8 cellular contexts compared by ENCODE assay signal in the genomic region with DNA sequence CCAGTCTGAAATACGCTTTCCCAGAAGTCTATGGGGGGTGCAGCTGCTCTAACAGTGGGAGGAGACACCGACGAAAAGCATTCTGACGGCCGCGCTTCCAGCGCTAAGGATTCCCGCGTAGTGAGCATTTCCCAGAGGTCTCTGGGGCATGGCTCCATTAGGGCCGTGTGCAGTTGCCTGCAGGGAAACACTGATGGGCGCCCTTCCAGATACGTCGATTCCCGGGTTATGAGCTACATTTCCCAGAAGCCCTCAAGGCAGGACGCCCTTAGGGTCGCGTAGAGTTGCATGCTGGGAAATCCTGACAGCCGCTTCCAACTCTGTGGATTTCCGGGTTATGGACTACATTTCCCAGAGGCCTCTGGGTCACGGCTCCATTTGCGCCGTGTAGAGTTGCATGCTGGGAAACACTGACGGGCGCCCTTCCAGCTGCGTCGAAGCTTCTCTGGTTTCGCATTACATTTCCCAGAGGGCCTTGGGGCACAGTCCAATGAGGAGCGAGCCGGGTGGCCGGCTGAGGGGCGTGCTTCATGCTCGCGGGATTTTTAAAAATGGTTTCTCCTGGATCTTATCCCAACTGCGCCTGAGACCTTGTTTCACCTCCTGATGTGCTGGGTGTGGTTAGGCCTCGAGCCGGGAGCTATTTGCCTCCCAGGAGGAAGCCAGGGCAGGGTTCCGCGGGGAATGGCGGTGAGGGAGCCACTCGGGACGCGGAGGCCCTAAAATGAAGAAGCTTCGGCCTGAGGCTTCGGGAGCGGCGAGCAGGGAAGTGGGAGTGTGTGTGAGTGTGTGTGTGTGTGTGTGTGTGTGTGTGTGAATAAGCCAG. TPM values are rescaled to one million over a fixed set of nuclear protein-coding genes. Genes with fewer than 3 reads are reported as not detected.
DNase-seq lines count a peak whose midpoint lies in the region; ATAC-seq and TF ChIP-seq lines count a peak whose summit lies in the region.

No MANE protein-coding gene starts in this region.

- H2BK5ac ChIP-seq in mesendoderm (ENCODE audit: low read length): peak overlapping the region; percentile 89

- H3K9ac ChIP-seq in BLaER1 treated with 17β-estradiol and CSF1 and Interleukin-3, amounts not matched to agents 10 nM and 100 nM: peak overlapping the region; percentile 74 to 84 (median 80)
- peak overlapping the region; percentile 72 for H3K9ac ChIP-seq in endodermal cell (ENCODE audit: extremely low read depth, low read length, poor library complexity, severe bottlenecking)
- H3K9ac ChIP-seq in mesendoderm (ENCODE audit: low read length): peak overlapping the region; percentile 99

- peaks cover 7% of the 10 kb centered on the region for H3K9me3 Mint-ChIP-seq in activated CD8-positive, alpha-beta memory T cell treated with anti-CD3 and anti-CD28 coated beads, Interleukin-2, amount 10 ng/mL, durations not matched to agents 7 days and 5 days (ENCODE audit: low read depth)
- H3K9me3 Mint-ChIP-seq in endodermal cell: peaks cover 20% of the 10 kb centered on the region

- no peaks in the 10 kb centered on the region for H3K27me3 Mint-ChIP-seq in activated CD8-positive, alpha-beta memory T cell treated with anti-CD3 and anti-CD28 coated beads, Interleukin-2, amount 10 ng/mL, durations not matched to agents 7 days and 5 days
- H3K27me3 Mint-ChIP-seq in endodermal cell (ENCODE audit: insufficient read depth): no peaks in the 10 kb centered on the region

- H3K4me3 Mint-ChIP-seq in activated CD8-positive, alpha-beta memory T cell treated with anti-CD3 and anti-CD28 coated beads, Interleukin-2, amount 10 ng/mL, durations not matched to agents 7 days and 5 days: peak overlapping the region; percentile 98
- H3K4me3 Mint-ChIP-seq in endodermal cell: peak overlapping the region; percentile 94

- TF ChIP-seq CTCF in endodermal cell (conservative IDR thresholded peaks at IDR 0.05): no peak

- DNase-seq in GM19240 (ENCODE audit: insufficient read length, low spot score) (peak; percentile 80), NCI-H774 (lab: John Stamatoyannopoulos, UW) (peak; percentile 92), endodermal cell (peak; percentile 99), mesendoderm (peak; percentile 100)
- peak; percentile 95 for DNase-seq in activated CD8-positive, alpha-beta memory T cell treated with anti-CD3 and anti-CD28 coated beads, Interleukin-2, amount 10 ng/mL, durations not matched to agents 7 days and 5 days
- peak; percentile 78 for DNase-seq in stimulated activated CD8-positive, alpha-beta memory T cell treated with anti-CD3 and anti-CD28 coated beads, Interleukin-12 subunit alpha, Interleukin-12 subunit beta, amount 100 ng/mL, for 4 hours (ENCODE audit: low read depth)

- peak overlapping the region; percentile 45 for H3K23ac ChIP-seq in mesendoderm (ENCODE audit: low read length)

- ATAC-seq in HG03460 (IDR thresholded peaks at IDR 0.05; ENCODE audit: unreplicated experiment): peak; percentile 98
- ATAC-seq in activated CD8-positive, alpha-beta memory T cell treated with anti-CD3 and anti-CD28 coated beads, Interleukin-2, amount 10 ng/mL, durations not matched to agents 7 days and 5 days: peak; percentile 99

- H3K4ac ChIP-seq in mesendoderm (ENCODE audit: low read depth, low read length): peak overlapping the region; percentile 66

- H4K8ac ChIP-seq in mesendoderm (ENCODE audit: low read depth, low read length): peak overlapping the region; percentile 91

- peaks cover 35% of the 10 kb centered on the region for H3K36me3 Mint-ChIP-seq in activated CD8-positive, alpha-beta memory T cell treated with anti-CD3 and anti-CD28 coated beads, Interleukin-2, amount 10 ng/mL, durations not matched to agents 7 days and 5 days
- H3K36me3 Mint-ChIP-seq in endodermal cell (ENCODE audit: low read depth): peaks cover 38% of the 10 kb centered on the region

- no peaks in the 10 kb centered on the region for H4K20me1 ChIP-seq in BLaER1 treated with 17β-estradiol and CSF1 and Interleukin-3, amounts not matched to agents 10 nM and 100 nM

- peak overlapping the region; percentile 91 to 100 (median 99) for H3K4me2 ChIP-seq in BLaER1 treated with 17β-estradiol and CSF1 and Interleukin-3, amounts not matched to agents 10 nM and 100 nM
- H3K4me2 ChIP-seq in mesendoderm (ENCODE audit: low read length): peak overlapping the region; percentile 94

- H3K27me3 ChIP-seq in BLaER1 treated with 17β-estradiol and CSF1 and Interleukin-3, amounts not matched to agents 10 nM and 100 nM: no peaks in the 10 kb centered on the region
- H3K27me3 ChIP-seq in endodermal cell (ENCODE audit: control insufficient read depth, insufficient read depth, low read length, poor library complexity, severe bottlenecking) (no peaks in the 10 kb centered on the region), mesendoderm (ENCODE audit: insufficient read depth, low read length, poor library complexity) (no peaks in the 10 kb centered on the region)

- H3K36me3 ChIP-seq in BLaER1 treated with 17β-estradiol and CSF1 and Interleukin-3, amounts not matched to agents 10 nM and 100 nM: peaks cover 4 to 17% (median 12%) of the 10 kb centered on the region in 11 experiments; a peak in 16 of 22 replicates
- H3K36me3 ChIP-seq in endodermal cell (ENCODE audit: control insufficient read depth, insufficient read depth, low read length): peaks cover 14% of the 10 kb centered on the region
- H3K36me3 ChIP-seq in mesendoderm (ENCODE audit: control insufficient read depth, insufficient read depth, low read length): no peaks in the 10 kb centered on the region

- peak overlapping the region; percentile 43 to 82 (median 71); a peak in 21 of 22 replicates for H3K27ac ChIP-seq in BLaER1 treated with 17β-estradiol and CSF1 and Interleukin-3, amounts not matched to agents 10 nM and 100 nM
- H3K27ac ChIP-seq in endodermal cell (ENCODE audit: low read depth, low read length) (peak overlapping the region; percentile 16), mesendoderm (ENCODE audit: low read depth, low read length) (peak overlapping the region; percentile 56)

- peak overlapping the region; percentile 100 for H3K56ac ChIP-seq in mesendoderm (ENCODE audit: low read length)

- peaks cover 9% of the 10 kb centered on the region for H3K79me1 ChIP-seq in mesendoderm (ENCODE audit: low read length)

- H3K79me2 ChIP-seq in mesendoderm (ENCODE audit: control insufficient read depth, insufficient read depth, low read length): peaks cover 18% of the 10 kb centered on the region

- H3K4me1 Mint-ChIP-seq in activated CD8-positive, alpha-beta memory T cell treated with anti-CD3 and anti-CD28 coated beads, Interleukin-2, amount 10 ng/mL, durations not matched to agents 7 days and 5 days: peaks cover 24% of the 10 kb centered on the region
- peaks cover 6% of the 10 kb centered on the region for H3K4me1 Mint-ChIP-seq in endodermal cell

- peaks cover 23 to 46% (median 29%) of the 10 kb centered on the region in 11 experiments for H3K9me3 ChIP-seq in BLaER1 treated with 17β-estradiol and CSF1 and Interleukin-3, amounts not matched to agents 10 nM and 100 nM (replicated peaks in 1 of 11)
- H3K9me3 ChIP-seq in endodermal cell (ENCODE audit: control insufficient read depth, low read length): peaks cover 10% of the 10 kb centered on the region

- no peak overlapping the region for H2AK5ac ChIP-seq in mesendoderm (ENCODE audit: low read length)

- peak overlapping the region; percentile 78 for H3K18ac ChIP-seq in mesendoderm (ENCODE audit: low read length)

- no peak overlapping the region for H4K5ac ChIP-seq in mesendoderm (ENCODE audit: low read length)

- H3K4me1 ChIP-seq in BLaER1 treated with 17β-estradiol and CSF1 and Interleukin-3, amounts not matched to agents 10 nM and 100 nM: peaks cover 14 to 43% (median 22%) of the 10 kb centered on the region in 10 experiments
- H3K4me1 ChIP-seq in endodermal cell (ENCODE audit: control insufficient read depth, insufficient read depth, low read length) (no peaks in the 10 kb centered on the region), mesendoderm (ENCODE audit: control insufficient read depth, low read depth, low read length) (peaks cover 2% of the 10 kb centered on the region)

- 2 to 3% methylated on average over 37 to 46 of the region's 46 CpGs for WGBS in endodermal cell (ENCODE audit: insufficient coverage in 1 of 2, insufficient read length in 1 of 2), 2 experiments
- no CpG with 5 or more reads among the region's 46 CpGs for WGBS in mesendoderm (ENCODE audit: extremely low coverage, insufficient coverage, low lambda C conversion rate)

- H3K4me3 ChIP-seq in BLaER1 treated with 17β-estradiol and CSF1 and Interleukin-3, amounts not matched to agents 10 nM and 100 nM: peak overlapping the region; percentile 61 to 86 (median 82)
- H3K4me3 ChIP-seq in endodermal cell (ENCODE audit: low read length): peak overlapping the region; percentile 96
- H3K4me3 ChIP-seq in mesendoderm (ENCODE audit: low read length): peak overlapping the region; percentile 99

- CTCF ChIA-PET in activated CD8-positive, alpha-beta memory T cell treated with anti-CD3 and anti-CD28 coated beads, Interleukin-2, amount 10 ng/mL, durations not matched to agents 7 days and 5 days (lab: Charles Lee): interaction anchor here (0.6 to 2.1 kb wide), 6 partner anchors 10 to 268 kb away, joined by 3 to 7 read pairs (median 4); a partner anchor contains a TSS

- H3K27ac Mint-ChIP-seq in activated CD8-positive, alpha-beta memory T cell treated with anti-CD3 and anti-CD28 coated beads, Interleukin-2, amount 10 ng/mL, durations not matched to agents 7 days and 5 days: peak overlapping the region; percentile 91
- peak overlapping the region; percentile 97 for H3K27ac Mint-ChIP-seq in endodermal cell

- no peak overlapping the region for H2BK120ac ChIP-seq in mesendoderm (ENCODE audit: low read depth, low read length)

- no peak overlapping the region for H2BK15ac ChIP-seq in mesendoderm (replicated peaks; ENCODE audit: low read depth)

RNA-seq across cellular contexts. Expression of a gene that starts 17.2 kb away (rescaled TPM):
- 10 to 100 TPM; 16.6 to 26.5 TPM for total RNA-seq in activated CD8-positive, alpha-beta memory T cell treated with anti-CD3 and anti-CD28 coated beads, Interleukin-2, amount 10 ng/mL, durations not matched to agents 7 days and 5 days
- total RNA-seq in endodermal cell: 10 to 100 TPM; 32.1 to 50.1 TPM
- polyA plus RNA-seq in endodermal cell (2013, experiment 1 of 2): 30.6 TPM
- 30.5 TPM for polyA plus RNA-seq in endodermal cell (2013, experiment 2 of 2)
- 17.7 TPM for polyA plus RNA-seq in mesendoderm (2013, experiment 1 of 2)
- polyA plus RNA-seq in mesendoderm (2013, experiment 2 of 2): 17.0 TPM

RNA-seq across cellular contexts. Expression of a gene that starts 53.2 kb away (rescaled TPM):
- total RNA-seq in activated CD8-positive, alpha-beta memory T cell treated with anti-CD3 and anti-CD28 coated beads, Interleukin-2, amount 10 ng/mL, durations not matched to agents 7 days and 5 days: 1 to 10 TPM; 5.5 TPM
- 10 to 100 TPM; 38.7 to 58.5 TPM for total RNA-seq in endodermal cell
- polyA plus RNA-seq in endodermal cell (2013, experiment 1 of 2): 15.1 TPM
- polyA plus RNA-seq in endodermal cell (2013, experiment 2 of 2): 13.5 TPM
- 5.8 TPM for polyA plus RNA-seq in mesendoderm (2013, experiment 1 of 2)
- polyA plus RNA-seq in mesendoderm (2013, experiment 2 of 2): 5.7 TPM

Comparison
In these comparisons a context has a peak if more than half of its experiments do, and no peak if none do; other contexts are left out.
1. Peak in every context shown above with its lines: DNase-seq, ATAC-seq, H3K4me3 ChIP-seq and H3K27ac ChIP-seq.
2. H3K27ac ChIP-seq: peak in every context shown above with its lines; median percentile 71 in BLaER1 treated with 17β-estradiol and CSF1 and Interleukin-3, amounts not matched to agents 10 nM and 100 nM; 56 in mesendoderm; 16 in endodermal cell.
3. RNA of a gene that starts 53.2 kb away (total RNA-seq): 38.7 to 58.5 TPM in endodermal cell; 5.5 TPM in activated CD8-positive, alpha-beta memory T cell treated with anti-CD3 and anti-CD28 coated beads, Interleukin-2, amount 10 ng/mL, durations not matched to agents 7 days and 5 days; every median in the first group is over 4 times any median in the second.